In the genomic region with DNA sequence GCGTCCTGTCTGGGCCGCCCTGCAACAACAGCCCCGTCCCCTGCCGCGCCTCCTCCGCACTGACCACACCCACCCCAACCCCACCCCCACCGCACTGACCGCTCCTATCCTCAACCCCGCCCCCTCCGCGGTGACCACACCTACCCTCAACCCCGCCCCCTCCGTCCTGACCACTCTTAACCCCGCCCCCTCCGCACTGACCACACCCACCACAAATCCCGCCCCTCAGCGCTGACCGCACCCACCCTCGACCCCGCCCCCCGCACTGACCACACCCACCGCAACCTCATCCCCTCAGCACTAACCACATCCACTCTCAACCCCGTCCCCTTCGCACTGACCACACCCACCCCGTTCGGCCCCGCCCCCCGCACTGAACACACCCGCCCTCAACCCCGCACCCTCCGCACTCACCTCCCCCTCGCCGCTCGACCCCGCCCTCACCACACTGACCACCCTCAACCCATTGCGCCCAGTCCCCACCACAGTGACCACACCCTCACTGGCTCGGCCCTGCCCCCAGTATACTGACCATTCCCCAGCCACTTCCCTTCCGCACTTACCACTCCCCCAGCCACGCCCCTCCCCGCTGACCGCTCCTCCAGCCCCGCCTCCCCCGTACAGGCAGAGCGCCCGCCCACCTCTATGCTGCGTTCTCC, we compare ENCODE assay signal across 8 cellular contexts. TPM values are rescaled to one million over a fixed set of nuclear protein-coding genes. Genes with fewer than 3 reads are reported as not detected.
DNase-seq lines count a peak whose midpoint lies in the region; ATAC-seq and TF ChIP-seq lines count a peak whose summit lies in the region.

No MANE protein-coding gene starts in this region.

- H2BK5ac ChIP-seq in H9 (ENCODE audit: insufficient read length, low read length), result no peak overlapping the region

- peak; percentile 84 to 86 (median 85) for ATAC-seq in right lobe of liver

- no peak overlapping the region for H4K5ac ChIP-seq in H9 (ENCODE audit: insufficient read length, low read depth, low read length)

- H3K36me3 ChIP-seq in right lobe of liver, result no peaks in the 10 kb centered on the region

- no peak overlapping the region for H2BK12ac ChIP-seq in H9 (ENCODE audit: insufficient read length, low read depth, low read length)

- H3K27me3 ChIP-seq in H9 (ENCODE audit: insufficient read depth, low read length), result peaks cover 4% of the 10 kb centered on the region; the same call in 1 of the 2 replicates
- H3K27me3 ChIP-seq in dorsolateral prefrontal cortex, result peaks cover 0 to 36% (median 8%) of the 10 kb centered on the region in 45 donors
- peaks cover 0 to 7% of the 10 kb centered on the region in 2 donors for H3K27me3 ChIP-seq in right lobe of liver

- H2BK15ac ChIP-seq in H9 (ENCODE audit: low read depth, low read length), result no peak overlapping the region

- peak overlapping the region; percentile 55 for H3K4me2 ChIP-seq in H9 (ENCODE audit: insufficient read depth, insufficient read length, low read length)

- no peak overlapping the region for H2AK5ac ChIP-seq in H9 (ENCODE audit: insufficient read length, low read length)

- no peak for TF ChIP-seq CTCF in Calu3 (IDR thresholded peaks at IDR 0.05; ENCODE audit: unreplicated experiment)
- TF ChIP-seq CTCF in H9 (conservative IDR thresholded peaks at IDR 0.05), result no peak
- no peak for TF ChIP-seq CTCF in dorsolateral prefrontal cortex (IDR thresholded peaks at IDR 0.05 in 54 of 56, conservative IDR thresholded peaks at IDR 0.05 in 2 of 56; ENCODE audit: low read depth in 1 of 56, partially characterized antibody in 56 of 56)
- TF ChIP-seq CTCF in right lobe of liver (IDR thresholded peaks at IDR 0.05), result no peak

- H3K23ac ChIP-seq in H9 (ENCODE audit: insufficient read length, low read depth, low read length), result no peak overlapping the region

- no peak overlapping the region for H4K8ac ChIP-seq in H9 (replicated peaks; ENCODE audit: insufficient read length, low read depth, low read length)

- H3K18ac ChIP-seq in H9 (ENCODE audit: insufficient read length, low read depth, low read length), result no peak overlapping the region

- H3K4me3 Mint-ChIP-seq in Calu3 (ENCODE audit: low read depth, unreplicated experiment), result peak overlapping the region; percentile 50
- H3K4me3 Mint-ChIP-seq in H9, result peak overlapping the region; percentile 68 to 85

- H3K27me3 Mint-ChIP-seq in Calu3 (ENCODE audit: unreplicated experiment) (peaks cover 11% of the 10 kb centered on the region), H9 (ENCODE audit: low read depth) (peaks cover 31% of the 10 kb centered on the region)

- CTCF ChIA-PET in Calu3 (lab: Charles Lee), result no interaction called here

- H2BK20ac ChIP-seq in H9 (ENCODE audit: low read depth, low read length, poor library complexity, severe bottlenecking), result no peak overlapping the region

- no peaks in the 10 kb centered on the region for H3K4me1 ChIP-seq in H9 (ENCODE audit: insufficient read depth, low read length)
- peaks cover 0 to 7% (median 0%) of the 10 kb centered on the region in 4 donors for H3K4me1 ChIP-seq in right lobe of liver

- no peak overlapping the region for H2BK120ac ChIP-seq in H9 (ENCODE audit: low read depth, low read length, poor library complexity, severe bottlenecking)

- TF ChIP-seq POLR2A in right lobe of liver (IDR thresholded peaks at IDR 0.05), result no peak

- H4K91ac ChIP-seq in H9 (ENCODE audit: insufficient read length, low read depth, low read length), result no peak overlapping the region

- H3K79me1 ChIP-seq in H9 (ENCODE audit: insufficient read depth, low read depth, low read length, poor library complexity, severe bottlenecking), result no peaks in the 10 kb centered on the region

- H4K20me1 ChIP-seq in H9 (ENCODE audit: control insufficient read depth, insufficient read depth, insufficient read length), result peaks cover 3% of the 10 kb centered on the region

- H3K9me3 Mint-ChIP-seq in Calu3 (ENCODE audit: low read depth, unreplicated experiment) (no peaks in the 10 kb centered on the region), H9 (no peaks in the 10 kb centered on the region; a peak in 1 of 5 replicates)

- no peak overlapping the region for H3K56ac ChIP-seq in H9 (ENCODE audit: insufficient read length, low read depth, low read length)

- H3K9ac ChIP-seq in H9 (ENCODE audit: extremely low read depth, insufficient read length, low read length), result no peak overlapping the region

- H3K36me3 Mint-ChIP-seq in Calu3 (ENCODE audit: insufficient read depth, unreplicated experiment), result peaks cover 13% of the 10 kb centered on the region
- no peaks in the 10 kb centered on the region for H3K36me3 Mint-ChIP-seq in H9 (ENCODE audit: insufficient read depth in 1 of 3, low read depth in 3 of 3)

- H3K4me1 Mint-ChIP-seq in Calu3 (ENCODE audit: low read depth, unreplicated experiment) (no peaks in the 10 kb centered on the region), H9 (peaks cover 0 to 9% of the 10 kb centered on the region in 2 experiments; a peak in 3 of 4 replicates)

- no peak overlapping the region for H3T11ph ChIP-seq in H9 (ENCODE audit: low read length)

- H3K23me2 ChIP-seq in H9 (ENCODE audit: insufficient read length, low read depth, low read length, poor library complexity, severe bottlenecking), result peaks cover 11% of the 10 kb centered on the region

- H2AFZ ChIP-seq in H9 (ENCODE audit: low read length), result no peak overlapping the region

- no CpG with 5 or more reads among the region's 46 CpGs for WGBS in H9 (ENCODE audit: extremely low coverage, insufficient read length, low lambda C conversion rate)
- WGBS in right lobe of liver (ENCODE audit: insufficient coverage, low coverage, low lambda C conversion rate, missing lambda C conversion rate), result 4% methylated on average over 46 of the region's 46 CpGs

- no peak overlapping the region for H3K4ac ChIP-seq in H9 (ENCODE audit: low read depth, low read length)

- H3K79me2 ChIP-seq in H9 (ENCODE audit: insufficient read depth, low read length), result no peaks in the 10 kb centered on the region

- BruUV-seq in Calu3 (replicated peaks; lab: Mats Ljungman, UMichigan), result no TSS peak

- H3K27ac Mint-ChIP-seq in Calu3 (ENCODE audit: unreplicated experiment) (no peak overlapping the region), H9 (no peak overlapping the region)

- H3K27ac ChIP-seq in H9 (ENCODE audit: insufficient read length, low read depth, low read length), result no peak overlapping the region
- H3K27ac ChIP-seq in dorsolateral prefrontal cortex, result peak overlapping the region in 19 of 59 donors; percentile 10 to 81 (median 54)
- peak overlapping the region in 1 of 3 donors; percentile 51 for H3K27ac ChIP-seq in right lobe of liver

- H3K4me3 ChIP-seq in dorsolateral prefrontal cortex, result peak overlapping the region; percentile 29 to 69 (median 56)
- H3K4me3 ChIP-seq in right lobe of liver, result peak overlapping the region; percentile 36 to 44 (median 39)

- DNase-seq in Calu3 (peak; percentile 92), H9 (peak; percentile 98), NCI-H2171 treated with DMSO at 0.1 percent for 48 hours (lab: John Stamatoyannopoulos, UW) (peak; percentile 27), dorsolateral prefrontal cortex (peak in 8 of 10 donors; percentile 11 to 74 (median 53)), right lobe of liver (peak; percentile 83 to 93 (median 91)), DMS 273 treated with DMSO at 0.1 percent for 48 hours (lab: John Stamatoyannopoulos, UW) (no peak)
- DNase-seq in activated CD4-positive, alpha-beta T cell treated with anti-CD3 and anti-CD28 coated beads, Interleukin-2, amount 50 U/mL, for 48 hours, result peak; percentile 77
- DNase-seq in stimulated activated CD4-positive, alpha-beta T cell treated with anti-CD3 and anti-CD28 coated beads, Interleukin-2, amount 100 ng/mL, for 48 hours, result peak; percentile 62 to 72

- H3K9me3 ChIP-seq in H9 (ENCODE audit: control insufficient read depth, low read depth, low read length), result no peaks in the 10 kb centered on the region
- H3K9me3 ChIP-seq in right lobe of liver, result no peaks in the 10 kb centered on the region

- no peak overlapping the region for H3K14ac ChIP-seq in H9 (ENCODE audit: insufficient read depth, low read length)

- intact Hi-C loops in Calu3 (cut with micrococcal nuclease; ENCODE audit: unreplicated experiment) (loop anchor here (10.0 kb wide), 1 partner anchor 182 kb away; a partner anchor contains a TSS), dorsolateral prefrontal cortex (cut with DNase I) (no loop called here), right lobe of liver (cut with DNase I) (no loop called here)

RNA-seq across cellular contexts. Expression of a gene that starts 8.2 kb away (rescaled TPM):
- total RNA-seq in Calu3 (2022) (not detected in 2 replicates), H9 (2021) (not detected in 2 replicates), dorsolateral prefrontal cortex (1 to 10 TPM in 2 of 120 experiments, under 1 TPM in 31, not detected in 87; 0.07 to 1.3 (median 0.26) TPM), right lobe of liver (under 1 TPM; 0.07 to 0.62 (median 0.28) TPM)
